ENCODE assay signal across 30 cellular contexts in genomic region chr1:62208970-62209369, GRCh38. TPM values are rescaled to one million over a fixed set of nuclear protein-coding genes. Genes with fewer than 3 reads are reported as not detected.
"Had no signal": no experiment of that assay in that cellular context is flagged by ENCODE, and none has a peak within 500 bp of the region (broad histone marks: within the 10 kb centered on the region; RNA-seq: fewer than 3 reads in every experiment).

No MANE protein-coding gene starts in this region.

- H3K36me3 ChIP-seq: ovary, right lobe of liver, sigmoid colon, stomach, thoracic aorta, thyroid gland, upper lobe of left lung, vagina had no signal

- H3K9me3 ChIP-seq: ovary, psoas muscle, thyroid gland had no signal

- H3K4me1 Mint-ChIP-seq: nephron; neural progenitor cell; stimulated activated effector memory CD8-positive, alpha-beta T cell treated with anti-CD3 and anti-CD28 coated beads, Interleukin-12 subunit alpha, Interleukin-12 subunit beta, amount 100 ng/mL, for 72 hours; stimulated activated naive B cell treated with anti-CD40 and anti-IgM and Interleukin-4, amounts not matched to agents 10 μg/mL and 1 μg/mL and 100 μg/mL, for 72 hours had no signal

- H3K4me3 Mint-ChIP-seq: nephron; neural progenitor cell; stimulated activated effector memory CD8-positive, alpha-beta T cell treated with anti-CD3 and anti-CD28 coated beads, Interleukin-12 subunit alpha, Interleukin-12 subunit beta, amount 100 ng/mL, for 72 hours; stimulated activated naive B cell treated with anti-CD40 and anti-IgM and Interleukin-4, amounts not matched to agents 10 μg/mL and 1 μg/mL and 100 μg/mL, for 72 hours; stimulated activated naive CD8-positive, alpha-beta T cell treated with anti-CD3 and anti-CD28 coated beads, Interleukin-15, Interleukin-2, amounts not matched to agents 100 ng/mL and 50 ng/mL, for 24 hours had no signal

- DNase-seq: occipital lobe; ovary; psoas muscle; right cardiac atrium; right lobe of liver; sigmoid colon; small intestine; stimulated activated CD4-positive, alpha-beta T cell treated with anti-CD3 and anti-CD28 coated beads, Interleukin-15, amount 100 ng/mL, for 24 hours; stimulated activated CD4-positive, alpha-beta T cell treated with anti-CD3 and anti-CD28 coated beads, Interleukin-2, amount 100 ng/mL, for 24 hours; stimulated activated CD4-positive, alpha-beta T cell treated with anti-CD3 and anti-CD28 coated beads, Interleukin-2, amount 100 ng/mL, for 48 hours; stimulated activated CD4-positive, alpha-beta T cell treated with anti-CD3 and anti-CD28 coated beads, Interleukin-4, amount 100 ng/mL, for 24 hours; stimulated activated naive B cell treated with anti-CD40 and anti-IgM and Interleukin-4, amounts not matched to agents 10 μg/mL and 1 μg/mL and 100 μg/mL, for 72 hours; stimulated activated naive CD4-positive, alpha-beta T cell treated with Interleukin-2 at 50 U/mL for 16 hours; stomach; thyroid gland; trophoblast cell; upper lobe of left lung had no signal

- H3K27me3 ChIP-seq: neural progenitor cell, ovary, right lobe of liver, sigmoid colon, stomach, thyroid gland, tibial nerve, upper lobe of left lung, vagina had no signal

- H3K27ac ChIP-seq: neural progenitor cell, ovary, parathyroid adenoma, psoas muscle, right lobe of liver, sigmoid colon, stomach, thoracic aorta, thyroid gland, tibial nerve, upper lobe of left lung, vagina had no signal

- H3K27me3 Mint-ChIP-seq: progenitor cell of endocrine pancreas; stimulated activated naive B cell treated with anti-CD40 and anti-IgM and Interleukin-4, amounts not matched to agents 10 μg/mL and 1 μg/mL and 100 μg/mL, for 72 hours had no signal

- H3K27ac Mint-ChIP-seq: nephron; neural progenitor cell; progenitor cell of endocrine pancreas; stimulated activated effector memory CD8-positive, alpha-beta T cell treated with anti-CD3 and anti-CD28 coated beads, Interleukin-12 subunit alpha, Interleukin-12 subunit beta, amount 100 ng/mL, for 72 hours; stimulated activated naive B cell treated with anti-CD40 and anti-IgM and Interleukin-4, amounts not matched to agents 10 μg/mL and 1 μg/mL and 100 μg/mL, for 72 hours; stimulated activated naive CD8-positive, alpha-beta T cell treated with anti-CD3 and anti-CD28 coated beads, Interleukin-15, Interleukin-2, amounts not matched to agents 100 ng/mL and 50 ng/mL, for 24 hours had no signal

- H3K4me1 ChIP-seq: neural progenitor cell, parathyroid adenoma, psoas muscle, right lobe of liver, sigmoid colon, stomach, thyroid gland, tibial nerve, upper lobe of left lung, vagina had no signal

- ATAC-seq: psoas muscle; right cardiac atrium; right lobe of liver; stimulated activated effector memory CD8-positive, alpha-beta T cell treated with anti-CD3 and anti-CD28 coated beads, Interleukin-12 subunit alpha, Interleukin-12 subunit beta, amount 100 ng/mL, for 72 hours; stimulated activated naive B cell treated with anti-CD40 and anti-IgM and Interleukin-4, amounts not matched to agents 10 μg/mL and 1 μg/mL and 100 μg/mL, for 72 hours had no signal

- H3K9ac ChIP-seq: neural progenitor cell, parathyroid adenoma had no signal

- H3K36me3 Mint-ChIP-seq: stimulated activated effector memory CD8-positive, alpha-beta T cell treated with anti-CD3 and anti-CD28 coated beads, Interleukin-12 subunit alpha, Interleukin-12 subunit beta, amount 100 ng/mL, for 72 hours had no signal

- H3K4me3 ChIP-seq: neural progenitor cell, ovary, psoas muscle, right lobe of liver, sigmoid colon, stomach, thoracic aorta, thyroid gland, tibial nerve, upper lobe of left lung, vagina had no signal

- H3K4me2 ChIP-seq: neural progenitor cell had no signal

RNA-seq across cellular contexts. Expression of gene L1TD1, which starts 14.3 kb away (rescaled TPM):
- total RNA-seq: occipital lobe, osteoblast, skeletal muscle tissue, ureter, vagina had no signal
- polyA plus RNA-seq: neural cell had no signal
